12 cellular contexts compared by ENCODE assay signal in genomic region chr15:52440414-52440813, GRCh38.
DNase-seq lines count a peak whose midpoint lies in the region; ATAC-seq and TF ChIP-seq lines count a peak whose summit lies in the region.
"Had no signal": no experiment of that assay in that cellular context is flagged by ENCODE, and none has a peak within 500 bp of the region (broad histone marks: within the 10 kb centered on the region; RNA-seq: fewer than 3 reads in every experiment).

No MANE protein-coding gene starts in this region.

- no peak overlapping the region for H4K8ac ChIP-seq in trophoblast cell (ENCODE audit: low read depth, low read length)

- no peak overlapping the region for H3K4me2 ChIP-seq in trophoblast cell (ENCODE audit: low read length)
- H3K4me2 ChIP-seq: PC-9 had no signal

- H3K27ac Mint-ChIP-seq in activated CD4-positive, alpha-beta T cell treated with anti-CD3 and anti-CD28 coated beads, Interleukin-2, amount 10 ng/mL, durations not matched to agents 7 days and 5 days = no peak overlapping the region
- peak overlapping the region; percentile 80 for H3K27ac Mint-ChIP-seq in dendritic cell treated with granulocyte-macrophage colony-stimulating factor and Interleukin-4, amounts not matched to agents 40 ng/mL and 50 ng/mL, for 4 days

- H2AFZ ChIP-seq in trophoblast cell (ENCODE audit: insufficient read depth, low read length, poor library complexity) = no peak overlapping the region
- H2AFZ ChIP-seq: PC-9 had no signal

- no CpG with 5 or more reads among the region's 4 CpGs for WGBS in trophoblast cell (ENCODE audit: extremely low coverage, insufficient coverage, insufficient read length)
- WGBS in tibial nerve, 2 donors = 81 to 97% methylated on average over 4 of the region's 4 CpGs

- TF ChIP-seq POLR2A in tibial nerve (IDR thresholded peaks at IDR 0.05) = no peak

- H2BK12ac ChIP-seq in trophoblast cell (ENCODE audit: low read length) = no peak overlapping the region

- intact Hi-C loops in dendritic cell treated with granulocyte-macrophage colony-stimulating factor and Interleukin-4, amounts not matched to agents 40 ng/mL and 50 ng/mL, for 4 days (cut with micrococcal nuclease) = loop anchor here (10.0 kb wide), 1 partner anchor 84 kb away; the partner anchor contains the start of gene MYO5A

- H2AK5ac ChIP-seq in trophoblast cell (ENCODE audit: low read length) = no peak overlapping the region

- no peaks in the 10 kb centered on the region for H3K9me3 ChIP-seq in trophoblast cell (ENCODE audit: insufficient read depth, low read depth, low read length)
- H3K9me3 ChIP-seq in tibial nerve = no peaks in the 10 kb centered on the region
- H3K9me3 ChIP-seq: esophagus squamous epithelium had no signal

- no peak overlapping the region for H3K9ac ChIP-seq in trophoblast cell (ENCODE audit: low read length)

- no peak for TF ChIP-seq EP300 in tibial nerve (IDR thresholded peaks at IDR 0.05)

- no peak overlapping the region for H3K14ac ChIP-seq in trophoblast cell (ENCODE audit: low read length)

- no peak overlapping the region for H2BK5ac ChIP-seq in trophoblast cell (ENCODE audit: low read depth, low read length, poor library complexity)

- DNase-seq in activated CD4-positive, alpha-beta T cell treated with anti-CD3 and anti-CD28 coated beads for 4 hours = peak; percentile 22 to 24
- no peak for DNase-seq in activated CD4-positive, alpha-beta T cell treated with anti-CD3 and anti-CD28 coated beads, Interleukin-2, amount 10 ng/mL, durations not matched to agents 7 days and 5 days
- DNase-seq in NOMO-1 treated with DMSO at 0.1 percent for 48 hours (lab: John Stamatoyannopoulos, UW; ENCODE audit: unreplicated experiment) (peak; percentile 38), trophoblast cell (no peak), tibial nerve (ENCODE audit: low spot score in 2 of 2) (no peak)
- DNase-seq in stimulated activated CD4-positive, alpha-beta T cell treated with anti-CD3 and anti-CD28 coated beads, Interleukin-2, amount 100 ng/mL, for 24 hours = peak; percentile 22 to 29
- DNase-seq: esophagus squamous epithelium, NCI-H146 had no signal

- peaks cover 21% of the 10 kb centered on the region for H3K4me1 Mint-ChIP-seq in activated CD4-positive, alpha-beta T cell treated with anti-CD3 and anti-CD28 coated beads, Interleukin-2, amount 10 ng/mL, durations not matched to agents 7 days and 5 days
- peaks cover 66% of the 10 kb centered on the region for H3K4me1 Mint-ChIP-seq in dendritic cell treated with granulocyte-macrophage colony-stimulating factor and Interleukin-4, amounts not matched to agents 40 ng/mL and 50 ng/mL, for 4 days (ENCODE audit: low read depth)

- peaks cover 4% of the 10 kb centered on the region for H3K36me3 Mint-ChIP-seq in activated CD4-positive, alpha-beta T cell treated with anti-CD3 and anti-CD28 coated beads, Interleukin-2, amount 10 ng/mL, durations not matched to agents 7 days and 5 days (ENCODE audit: low read depth)
- H3K36me3 Mint-ChIP-seq in dendritic cell treated with granulocyte-macrophage colony-stimulating factor and Interleukin-4, amounts not matched to agents 40 ng/mL and 50 ng/mL, for 4 days (ENCODE audit: low read depth) = peaks cover 21% of the 10 kb centered on the region

- H3K4ac ChIP-seq in trophoblast cell (ENCODE audit: low read depth, low read length) = no peak overlapping the region

- TF ChIP-seq CTCF in tibial nerve (IDR thresholded peaks at IDR 0.05) = no peak

- H3K27me3 ChIP-seq in trophoblast cell (ENCODE audit: insufficient read depth, low read length) (no peaks in the 10 kb centered on the region), tibial nerve (no peaks in the 10 kb centered on the region)
- H3K27me3 ChIP-seq: esophagus squamous epithelium had no signal

- H3K4me1 ChIP-seq in trophoblast cell (ENCODE audit: control insufficient read depth in 1 of 2, insufficient read depth in 2 of 2, low read length in 2 of 2) (no peaks in the 10 kb centered on the region), tibial nerve (peaks cover 0 to 18% (median 6%) of the 10 kb centered on the region in 4 donors)

- H3K27ac ChIP-seq in trophoblast cell (ENCODE audit: low read depth, low read length) (no peak overlapping the region), tibial nerve (peak overlapping the region in 1 of 4 donors; percentile 56)
- H3K27ac ChIP-seq: PC-9 had no signal

- H4K91ac ChIP-seq in trophoblast cell (ENCODE audit: low read depth, low read length) = no peak overlapping the region

- H3K18ac ChIP-seq in trophoblast cell (ENCODE audit: low read length) = no peak overlapping the region

- H3K36me3 ChIP-seq in trophoblast cell (ENCODE audit: control insufficient read depth in 1 of 2, insufficient read depth in 2 of 2, low read length in 2 of 2) = no peaks in the 10 kb centered on the region
- no peaks in the 10 kb centered on the region for H3K36me3 ChIP-seq in tibial nerve
- H3K36me3 ChIP-seq: esophagus squamous epithelium had no signal

- no peak overlapping the region for H4K12ac ChIP-seq in trophoblast cell (ENCODE audit: low read depth, low read length)

- no peaks in the 10 kb centered on the region for H3K79me1 ChIP-seq in trophoblast cell (ENCODE audit: low read length)

- POLR2A ChIA-PET in activated CD4-positive, alpha-beta T cell treated with anti-CD3 and anti-CD28 coated beads, Interleukin-2, amount 10 ng/mL, durations not matched to agents 7 days and 5 days (lab: Charles Lee) = no interaction called here

- no peak overlapping the region for H3K23ac ChIP-seq in trophoblast cell (ENCODE audit: low read length)

- no peaks in the 10 kb centered on the region for H3K9me3 Mint-ChIP-seq in activated CD4-positive, alpha-beta T cell treated with anti-CD3 and anti-CD28 coated beads, Interleukin-2, amount 10 ng/mL, durations not matched to agents 7 days and 5 days
- no peaks in the 10 kb centered on the region for H3K9me3 Mint-ChIP-seq in dendritic cell treated with granulocyte-macrophage colony-stimulating factor and Interleukin-4, amounts not matched to agents 40 ng/mL and 50 ng/mL, for 4 days

- H3K79me2 ChIP-seq in trophoblast cell (ENCODE audit: control insufficient read depth, insufficient read depth, low read length, poor library complexity) = no peaks in the 10 kb centered on the region

- H3K4me3 Mint-ChIP-seq in activated CD4-positive, alpha-beta T cell treated with anti-CD3 and anti-CD28 coated beads, Interleukin-2, amount 10 ng/mL, durations not matched to agents 7 days and 5 days = no peak overlapping the region
- H3K4me3 Mint-ChIP-seq in dendritic cell treated with granulocyte-macrophage colony-stimulating factor and Interleukin-4, amounts not matched to agents 40 ng/mL and 50 ng/mL, for 4 days = no peak overlapping the region
- H3K4me3 Mint-ChIP-seq: brain had no signal

- H3K4me3 ChIP-seq in trophoblast cell (ENCODE audit: low read depth, low read length) = no peak overlapping the region
- H3K4me3 ChIP-seq in tibial nerve = no peak overlapping the region
- H3K4me3 ChIP-seq: esophagus squamous epithelium, PC-9 had no signal

- no peak overlapping the region for H2BK120ac ChIP-seq in trophoblast cell (ENCODE audit: insufficient read depth, low read length, poor library complexity)

- ATAC-seq in HG03520 (IDR thresholded peaks at IDR 0.05; ENCODE audit: unreplicated experiment) = no peak

- CTCF ChIA-PET in activated CD4-positive, alpha-beta T cell treated with anti-CD3 and anti-CD28 coated beads, Interleukin-2, amount 10 ng/mL, durations not matched to agents 7 days and 5 days (lab: Charles Lee) = interaction anchor here (1.0 to 1.3 kb wide), 2 partner anchors 13 to 78 kb away, joined by 3 read pairs; no protein-coding TSS in a partner anchor

- H3K27me3 Mint-ChIP-seq in activated CD4-positive, alpha-beta T cell treated with anti-CD3 and anti-CD28 coated beads, Interleukin-2, amount 10 ng/mL, durations not matched to agents 7 days and 5 days = no peaks in the 10 kb centered on the region
- H3K27me3 Mint-ChIP-seq in dendritic cell treated with granulocyte-macrophage colony-stimulating factor and Interleukin-4, amounts not matched to agents 40 ng/mL and 50 ng/mL, for 4 days = no peaks in the 10 kb centered on the region
- H3K27me3 Mint-ChIP-seq: brain had no signal

Comparison
In these comparisons a context has a peak if more than half of its experiments do, and no peak if none do; other contexts are left out.
1. DNase-seq: peak in activated CD4-positive, alpha-beta T cell treated with anti-CD3 and anti-CD28 coated beads for 4 hours (2 of 2), NOMO-1 treated with DMSO at 0.1 percent for 48 hours (single experiment) and stimulated activated CD4-positive, alpha-beta T cell treated with anti-CD3 and anti-CD28 coated beads, Interleukin-2, amount 100 ng/mL, for 24 hours (2 of 2); none in activated CD4-positive, alpha-beta T cell treated with anti-CD3 and anti-CD28 coated beads, Interleukin-2, amount 10 ng/mL, durations not matched to agents 7 days and 5 days (single experiment), trophoblast cell (0 of 2) and tibial nerve (0 of 2).